1 cellular context compared by ENCODE assay signal in the genomic region with DNA sequence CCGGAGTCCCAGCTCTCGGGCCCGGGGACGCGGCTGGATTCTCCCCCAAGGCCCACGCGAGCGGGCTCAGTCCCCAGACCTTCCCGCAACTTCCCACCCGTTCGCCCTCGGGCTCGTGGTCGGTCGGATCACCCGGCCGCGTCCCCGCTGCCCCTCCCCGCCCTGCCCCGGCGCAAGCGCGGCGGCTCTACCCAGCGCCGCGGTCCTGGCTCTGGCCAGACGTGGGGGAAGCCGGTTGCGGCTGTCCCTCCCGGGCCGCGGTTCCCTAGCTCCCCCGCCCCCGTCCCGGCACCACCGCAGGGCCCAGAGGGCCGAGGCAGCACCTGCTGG.
TF ChIP-seq lines count a peak whose summit lies in the region.

No MANE protein-coding gene starts in this region.

TF ChIP-seq in HepG2, 621 proteins besides CTCF, POLR2A, EP300 and RAD21 (continued from another document and continues in another):
- TF ChIP-seq, protein P1, sequence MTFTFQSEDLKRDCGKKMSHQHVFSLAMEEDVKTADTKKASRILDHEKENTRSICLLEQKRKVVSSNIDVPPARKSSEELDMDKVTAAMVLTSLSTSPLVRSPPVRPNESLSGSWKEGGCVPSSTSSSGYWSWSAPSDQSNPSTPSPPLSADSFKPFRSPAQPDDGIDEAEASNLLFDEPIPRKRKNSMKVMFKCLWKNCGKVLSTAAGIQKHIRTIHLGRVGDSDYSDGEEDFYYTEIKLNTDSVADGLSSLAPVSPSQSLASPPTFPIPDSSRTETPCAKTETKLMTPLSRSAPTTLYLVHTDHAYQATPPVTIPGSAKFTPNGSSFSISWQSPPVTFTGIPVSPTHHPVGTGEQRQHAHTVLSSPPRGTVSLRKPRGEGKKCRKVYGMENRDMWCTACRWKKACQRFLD (CRISPR knock-in tag; IDR thresholded peaks at IDR 0.05; ENCODE audit: borderline replicate concordance): no peak
- TF ChIP-seq ZNF766 (CRISPR knock-in tag; IDR thresholded peaks at IDR 0.05; ENCODE audit: borderline replicate concordance) (no peak), ZFP36L1 (CRISPR knock-in tag; IDR thresholded peaks at IDR 0.05) (no peak), ZKSCAN1 (IDR thresholded peaks at IDR 0.05; ENCODE audit: low read length) (no peak), SAFB2 (CRISPR knock-in tag; IDR thresholded peaks at IDR 0.05; ENCODE audit: borderline replicate concordance, low read depth) (no peak), ZNF343 (CRISPR knock-in tag; IDR thresholded peaks at IDR 0.05) (no peak), SP2 (CRISPR knock-in tag; IDR thresholded peaks at IDR 0.05) (peak; percentile 21; the same call in 1 of the 2 replicates), TSC22D2 (CRISPR knock-in tag; IDR thresholded peaks at IDR 0.05; ENCODE audit: borderline replicate concordance) (no peak), SRY (CRISPR knock-in tag; IDR thresholded peaks at IDR 0.05) (no peak), NBN (conservative IDR thresholded peaks at IDR 0.05) (no peak), GATAD2A (CRISPR knock-in tag; IDR thresholded peaks at IDR 0.05) (no peak), ZNF790 (CRISPR knock-in tag; IDR thresholded peaks at IDR 0.05; ENCODE audit: borderline replicate concordance) (0 out of 2 replicates have a peak, but pooled peaks have one; percentile 5), MLLT10 (CRISPR knock-in tag; IDR thresholded peaks at IDR 0.05) (no peak), ZNF724P (CRISPR knock-in tag; IDR thresholded peaks at IDR 0.05; ENCODE audit: borderline replicate concordance) (0 out of 2 replicates have a peak, but pooled peaks have one; percentile 17), ZFX (CRISPR knock-in tag; IDR thresholded peaks at IDR 0.05; ENCODE audit: low read depth) (no peak; the same call in 1 of the 2 replicates), ZNF232 (CRISPR knock-in tag; IDR thresholded peaks at IDR 0.05; ENCODE audit: borderline replicate concordance) (no peak), ZNF317 (CRISPR knock-in tag; IDR thresholded peaks at IDR 0.05) (no peak), NFIC (IDR thresholded peaks at IDR 0.05; ENCODE audit: low read length) (no peak), PHF8 (CRISPR knock-in tag; IDR thresholded peaks at IDR 0.05) (no peak), IKZF1 (IDR thresholded peaks at IDR 0.05) (no peak), ZBTB1 (CRISPR knock-in tag; IDR thresholded peaks at IDR 0.05; ENCODE audit: borderline replicate concordance) (no peak), MIER2 (CRISPR knock-in tag; IDR thresholded peaks at IDR 0.05) (no peak), SIN3B (IDR thresholded peaks at IDR 0.05; ENCODE audit: low read length) (no peak), AHR (CRISPR knock-in tag; IDR thresholded peaks at IDR 0.05) (peak; percentile 38; the same call in 1 of the 2 replicates), SIN3A (IDR thresholded peaks at IDR 0.05; ENCODE audit: borderline replicate concordance, low read depth, low read length) (no peak), YEATS2 (CRISPR knock-in tag; IDR thresholded peaks at IDR 0.05; ENCODE audit: borderline replicate concordance) (no peak), CAMTA2 (CRISPR knock-in tag; IDR thresholded peaks at IDR 0.05; ENCODE audit: borderline replicate concordance) (no peak), ZNF468 (CRISPR knock-in tag; IDR thresholded peaks at IDR 0.05) (peak; percentile 86; the same call in 1 of the 2 replicates), PTBP1 (IDR thresholded peaks at IDR 0.05; ENCODE audit: low read depth, low read length, poor library complexity, severe bottlenecking) (no peak), FOSL1 (CRISPR knock-in tag; IDR thresholded peaks at IDR 0.05; ENCODE audit: borderline replicate concordance) (no peak), PPARG (CRISPR knock-in tag; conservative IDR thresholded peaks at IDR 0.05) (no peak), RARG (CRISPR knock-in tag; IDR thresholded peaks at IDR 0.05; ENCODE audit: low read depth) (no peak)
- TF ChIP-seq, protein P2, sequence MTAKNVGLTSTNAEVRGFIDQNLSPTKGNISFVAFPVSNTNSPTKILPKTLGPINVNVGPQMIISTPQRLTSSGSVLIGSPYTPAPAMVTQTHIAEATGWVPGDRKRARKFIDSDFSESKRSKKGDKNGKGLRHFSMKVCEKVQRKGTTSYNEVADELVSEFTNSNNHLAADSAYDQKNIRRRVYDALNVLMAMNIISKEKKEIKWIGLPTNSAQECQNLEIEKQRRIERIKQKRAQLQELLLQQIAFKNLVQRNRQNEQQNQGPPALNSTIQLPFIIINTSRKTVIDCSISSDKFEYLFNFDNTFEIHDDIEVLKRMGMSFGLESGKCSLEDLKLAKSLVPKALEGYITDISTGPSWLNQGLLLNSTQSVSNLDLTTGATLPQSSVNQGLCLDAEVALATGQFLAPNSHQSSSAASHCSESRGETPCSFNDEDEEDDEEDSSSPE (CRISPR knock-in tag; IDR thresholded peaks at IDR 0.05): no peak
- TF ChIP-seq, protein P3, sequence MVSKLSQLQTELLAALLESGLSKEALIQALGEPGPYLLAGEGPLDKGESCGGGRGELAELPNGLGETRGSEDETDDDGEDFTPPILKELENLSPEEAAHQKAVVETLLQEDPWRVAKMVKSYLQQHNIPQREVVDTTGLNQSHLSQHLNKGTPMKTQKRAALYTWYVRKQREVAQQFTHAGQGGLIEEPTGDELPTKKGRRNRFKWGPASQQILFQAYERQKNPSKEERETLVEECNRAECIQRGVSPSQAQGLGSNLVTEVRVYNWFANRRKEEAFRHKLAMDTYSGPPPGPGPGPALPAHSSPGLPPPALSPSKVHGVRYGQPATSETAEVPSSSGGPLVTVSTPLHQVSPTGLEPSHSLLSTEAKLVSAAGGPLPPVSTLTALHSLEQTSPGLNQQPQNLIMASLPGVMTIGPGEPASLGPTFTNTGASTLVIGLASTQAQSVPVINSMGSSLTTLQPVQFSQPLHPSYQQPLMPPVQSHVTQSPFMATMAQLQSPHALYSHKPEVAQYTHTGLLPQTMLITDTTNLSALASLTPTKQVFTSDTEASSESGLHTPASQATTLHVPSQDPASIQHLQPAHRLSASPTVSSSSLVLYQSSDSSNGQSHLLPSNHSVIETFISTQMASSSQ (IDR thresholded peaks at IDR 0.05; ENCODE audit: low read depth): no peak
- TF ChIP-seq, protein P3 (CRISPR knock-in tag; IDR thresholded peaks at IDR 0.05; ENCODE audit: borderline replicate concordance): no peak
- TF ChIP-seq, protein P4, sequence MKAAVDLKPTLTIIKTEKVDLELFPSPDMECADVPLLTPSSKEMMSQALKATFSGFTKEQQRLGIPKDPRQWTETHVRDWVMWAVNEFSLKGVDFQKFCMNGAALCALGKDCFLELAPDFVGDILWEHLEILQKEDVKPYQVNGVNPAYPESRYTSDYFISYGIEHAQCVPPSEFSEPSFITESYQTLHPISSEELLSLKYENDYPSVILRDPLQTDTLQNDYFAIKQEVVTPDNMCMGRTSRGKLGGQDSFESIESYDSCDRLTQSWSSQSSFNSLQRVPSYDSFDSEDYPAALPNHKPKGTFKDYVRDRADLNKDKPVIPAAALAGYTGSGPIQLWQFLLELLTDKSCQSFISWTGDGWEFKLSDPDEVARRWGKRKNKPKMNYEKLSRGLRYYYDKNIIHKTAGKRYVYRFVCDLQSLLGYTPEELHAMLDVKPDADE (CRISPR knock-in tag; IDR thresholded peaks at IDR 0.05): 0 out of 2 replicates have a peak, but pooled peaks have one; percentile 60
- TF ChIP-seq, protein P5, sequence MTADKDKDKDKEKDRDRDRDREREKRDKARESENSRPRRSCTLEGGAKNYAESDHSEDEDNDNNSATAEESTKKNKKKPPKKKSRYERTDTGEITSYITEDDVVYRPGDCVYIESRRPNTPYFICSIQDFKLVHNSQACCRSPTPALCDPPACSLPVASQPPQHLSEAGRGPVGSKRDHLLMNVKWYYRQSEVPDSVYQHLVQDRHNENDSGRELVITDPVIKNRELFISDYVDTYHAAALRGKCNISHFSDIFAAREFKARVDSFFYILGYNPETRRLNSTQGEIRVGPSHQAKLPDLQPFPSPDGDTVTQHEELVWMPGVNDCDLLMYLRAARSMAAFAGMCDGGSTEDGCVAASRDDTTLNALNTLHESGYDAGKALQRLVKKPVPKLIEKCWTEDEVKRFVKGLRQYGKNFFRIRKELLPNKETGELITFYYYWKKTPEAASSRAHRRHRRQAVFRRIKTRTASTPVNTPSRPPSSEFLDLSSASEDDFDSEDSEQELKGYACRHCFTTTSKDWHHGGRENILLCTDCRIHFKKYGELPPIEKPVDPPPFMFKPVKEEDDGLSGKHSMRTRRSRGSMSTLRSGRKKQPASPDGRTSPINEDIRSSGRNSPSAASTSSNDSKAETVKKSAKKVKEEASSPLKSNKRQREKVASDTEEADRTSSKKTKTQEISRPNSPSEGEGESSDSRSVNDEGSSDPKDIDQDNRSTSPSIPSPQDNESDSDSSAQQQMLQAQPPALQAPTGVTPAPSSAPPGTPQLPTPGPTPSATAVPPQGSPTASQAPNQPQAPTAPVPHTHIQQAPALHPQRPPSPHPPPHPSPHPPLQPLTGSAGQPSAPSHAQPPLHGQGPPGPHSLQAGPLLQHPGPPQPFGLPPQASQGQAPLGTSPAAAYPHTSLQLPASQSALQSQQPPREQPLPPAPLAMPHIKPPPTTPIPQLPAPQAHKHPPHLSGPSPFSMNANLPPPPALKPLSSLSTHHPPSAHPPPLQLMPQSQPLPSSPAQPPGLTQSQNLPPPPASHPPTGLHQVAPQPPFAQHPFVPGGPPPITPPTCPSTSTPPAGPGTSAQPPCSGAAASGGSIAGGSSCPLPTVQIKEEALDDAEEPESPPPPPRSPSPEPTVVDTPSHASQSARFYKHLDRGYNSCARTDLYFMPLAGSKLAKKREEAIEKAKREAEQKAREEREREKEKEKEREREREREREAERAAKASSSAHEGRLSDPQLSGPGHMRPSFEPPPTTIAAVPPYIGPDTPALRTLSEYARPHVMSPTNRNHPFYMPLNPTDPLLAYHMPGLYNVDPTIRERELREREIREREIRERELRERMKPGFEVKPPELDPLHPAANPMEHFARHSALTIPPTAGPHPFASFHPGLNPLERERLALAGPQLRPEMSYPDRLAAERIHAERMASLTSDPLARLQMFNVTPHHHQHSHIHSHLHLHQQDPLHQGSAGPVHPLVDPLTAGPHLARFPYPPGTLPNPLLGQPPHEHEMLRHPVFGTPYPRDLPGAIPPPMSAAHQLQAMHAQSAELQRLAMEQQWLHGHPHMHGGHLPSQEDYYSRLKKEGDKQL (CRISPR knock-in tag; IDR thresholded peaks at IDR 0.05; ENCODE audit: low read depth): no peak
- TF ChIP-seq, protein P6, sequence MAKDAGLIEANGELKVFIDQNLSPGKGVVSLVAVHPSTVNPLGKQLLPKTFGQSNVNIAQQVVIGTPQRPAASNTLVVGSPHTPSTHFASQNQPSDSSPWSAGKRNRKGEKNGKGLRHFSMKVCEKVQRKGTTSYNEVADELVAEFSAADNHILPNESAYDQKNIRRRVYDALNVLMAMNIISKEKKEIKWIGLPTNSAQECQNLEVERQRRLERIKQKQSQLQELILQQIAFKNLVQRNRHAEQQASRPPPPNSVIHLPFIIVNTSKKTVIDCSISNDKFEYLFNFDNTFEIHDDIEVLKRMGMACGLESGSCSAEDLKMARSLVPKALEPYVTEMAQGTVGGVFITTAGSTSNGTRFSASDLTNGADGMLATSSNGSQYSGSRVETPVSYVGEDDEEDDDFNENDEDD (CRISPR knock-in tag; IDR thresholded peaks at IDR 0.05; ENCODE audit: borderline replicate concordance): no peak
- TF ChIP-seq, protein P7, sequence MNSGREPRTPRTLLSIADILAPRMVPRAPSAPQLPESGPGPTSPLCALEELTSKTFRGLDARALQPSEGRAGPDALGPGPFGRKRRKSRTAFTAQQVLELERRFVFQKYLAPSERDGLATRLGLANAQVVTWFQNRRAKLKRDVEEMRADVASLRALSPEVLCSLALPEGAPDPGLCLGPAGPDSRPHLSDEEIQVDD (CRISPR knock-in tag; IDR thresholded peaks at IDR 0.05; ENCODE audit: borderline replicate concordance): no peak
- TF ChIP-seq, protein P8, sequence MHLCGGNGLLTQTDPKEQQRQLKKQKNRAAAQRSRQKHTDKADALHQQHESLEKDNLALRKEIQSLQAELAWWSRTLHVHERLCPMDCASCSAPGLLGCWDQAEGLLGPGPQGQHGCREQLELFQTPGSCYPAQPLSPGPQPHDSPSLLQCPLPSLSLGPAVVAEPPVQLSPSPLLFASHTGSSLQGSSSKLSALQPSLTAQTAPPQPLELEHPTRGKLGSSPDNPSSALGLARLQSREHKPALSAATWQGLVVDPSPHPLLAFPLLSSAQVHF (CRISPR knock-in tag; IDR thresholded peaks at IDR 0.05): no peak; the same call in 1 of the 2 replicates
- TF ChIP-seq, protein P9, sequence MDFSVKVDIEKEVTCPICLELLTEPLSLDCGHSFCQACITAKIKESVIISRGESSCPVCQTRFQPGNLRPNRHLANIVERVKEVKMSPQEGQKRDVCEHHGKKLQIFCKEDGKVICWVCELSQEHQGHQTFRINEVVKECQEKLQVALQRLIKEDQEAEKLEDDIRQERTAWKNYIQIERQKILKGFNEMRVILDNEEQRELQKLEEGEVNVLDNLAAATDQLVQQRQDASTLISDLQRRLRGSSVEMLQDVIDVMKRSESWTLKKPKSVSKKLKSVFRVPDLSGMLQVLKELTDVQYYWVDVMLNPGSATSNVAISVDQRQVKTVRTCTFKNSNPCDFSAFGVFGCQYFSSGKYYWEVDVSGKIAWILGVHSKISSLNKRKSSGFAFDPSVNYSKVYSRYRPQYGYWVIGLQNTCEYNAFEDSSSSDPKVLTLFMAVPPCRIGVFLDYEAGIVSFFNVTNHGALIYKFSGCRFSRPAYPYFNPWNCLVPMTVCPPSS (IDR thresholded peaks at IDR 0.05): no peak
- TF ChIP-seq, protein P10, sequence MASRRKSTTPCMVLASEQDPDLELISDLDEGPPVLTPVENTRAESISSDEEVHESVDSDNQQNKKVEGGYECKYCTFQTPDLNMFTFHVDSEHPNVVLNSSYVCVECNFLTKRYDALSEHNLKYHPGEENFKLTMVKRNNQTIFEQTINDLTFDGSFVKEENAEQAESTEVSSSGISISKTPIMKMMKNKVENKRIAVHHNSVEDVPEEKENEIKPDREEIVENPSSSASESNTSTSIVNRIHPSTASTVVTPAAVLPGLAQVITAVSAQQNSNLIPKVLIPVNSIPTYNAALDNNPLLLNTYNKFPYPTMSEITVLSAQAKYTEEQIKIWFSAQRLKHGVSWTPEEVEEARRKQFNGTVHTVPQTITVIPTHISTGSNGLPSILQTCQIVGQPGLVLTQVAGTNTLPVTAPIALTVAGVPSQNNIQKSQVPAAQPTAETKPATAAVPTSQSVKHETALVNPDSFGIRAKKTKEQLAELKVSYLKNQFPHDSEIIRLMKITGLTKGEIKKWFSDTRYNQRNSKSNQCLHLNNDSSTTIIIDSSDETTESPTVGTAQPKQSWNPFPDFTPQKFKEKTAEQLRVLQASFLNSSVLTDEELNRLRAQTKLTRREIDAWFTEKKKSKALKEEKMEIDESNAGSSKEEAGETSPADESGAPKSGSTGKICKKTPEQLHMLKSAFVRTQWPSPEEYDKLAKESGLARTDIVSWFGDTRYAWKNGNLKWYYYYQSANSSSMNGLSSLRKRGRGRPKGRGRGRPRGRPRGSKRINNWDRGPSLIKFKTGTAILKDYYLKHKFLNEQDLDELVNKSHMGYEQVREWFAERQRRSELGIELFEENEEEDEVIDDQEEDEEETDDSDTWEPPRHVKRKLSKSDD (CRISPR knock-in tag; IDR thresholded peaks at IDR 0.05; ENCODE audit: low read depth): no peak
